8 cellular contexts compared by ENCODE assay signal in the genomic region with DNA sequence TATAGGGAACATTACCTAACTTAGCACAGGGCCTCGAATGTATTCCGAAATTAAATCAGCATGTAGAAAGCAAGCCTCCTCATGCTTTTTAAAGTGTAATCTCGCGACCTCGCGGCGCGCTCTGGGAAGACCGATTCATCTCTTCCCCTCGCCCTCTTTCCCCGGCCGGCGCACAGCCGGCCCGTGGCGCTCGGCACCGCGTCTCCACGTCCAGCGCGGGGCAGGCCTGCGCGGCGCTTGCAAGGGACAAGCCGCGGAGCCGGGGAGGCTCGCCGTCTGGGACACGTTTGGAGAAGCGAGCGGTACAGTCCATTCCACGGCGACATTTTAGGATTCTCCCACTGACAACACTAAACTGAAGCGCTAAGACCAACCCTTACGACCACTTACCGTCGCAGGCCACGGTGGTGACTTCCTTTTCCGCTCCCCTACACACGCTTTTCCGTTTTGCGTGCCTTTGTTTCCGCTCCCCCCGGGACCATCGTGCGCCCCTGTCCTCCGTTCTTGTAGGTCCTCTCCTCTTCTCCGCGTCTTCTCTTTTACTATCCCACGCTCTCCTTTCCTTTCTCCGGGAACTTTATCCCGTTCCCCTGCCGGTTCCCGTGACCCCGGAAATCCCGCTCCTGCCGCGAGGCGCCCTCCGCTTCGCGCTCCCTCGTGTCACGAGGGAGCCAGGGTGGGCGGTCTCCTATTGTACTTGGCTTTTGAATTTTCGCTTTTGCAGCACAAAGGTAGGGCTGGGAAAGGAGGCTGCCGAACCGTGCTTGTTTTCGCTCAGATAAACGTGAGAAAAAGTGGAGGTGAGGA. TPM values are rescaled to one million over a fixed set of nuclear protein-coding genes. Genes with fewer than 3 reads are reported as not detected.
DNase-seq lines count a peak whose midpoint lies in the region; ATAC-seq and TF ChIP-seq lines count a peak whose summit lies in the region.

A gene with protein sequence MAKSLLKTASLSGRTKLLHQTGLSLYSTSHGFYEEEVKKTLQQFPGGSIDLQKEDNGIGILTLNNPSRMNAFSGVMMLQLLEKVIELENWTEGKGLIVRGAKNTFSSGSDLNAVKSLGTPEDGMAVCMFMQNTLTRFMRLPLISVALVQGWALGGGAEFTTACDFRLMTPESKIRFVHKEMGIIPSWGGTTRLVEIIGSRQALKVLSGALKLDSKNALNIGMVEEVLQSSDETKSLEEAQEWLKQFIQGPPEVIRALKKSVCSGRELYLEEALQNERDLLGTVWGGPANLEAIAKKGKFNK (minus strand): TSS at position 664 of the 807 bp plus-strand sequence. CDS start 12,581 bp downstream, outside the sequence.

- intact Hi-C loops in colonic mucosa (cut with DNase I): loop anchor here (5.0 kb wide), 2 partner anchors 36 to 79 kb away; no protein-coding TSS in a partner anchor

- TF ChIP-seq CTCF in colonic mucosa (IDR thresholded peaks at IDR 0.05): no peak

- ATAC-seq in GM19023 (IDR thresholded peaks at IDR 0.05; ENCODE audit: unreplicated experiment): peak; percentile 78
- ATAC-seq in HG03175 (IDR thresholded peaks at IDR 0.05; ENCODE audit: unreplicated experiment): peak; percentile 68
- peak; percentile 89 to 90 for ATAC-seq in activated CD4-positive, CD25-positive, alpha-beta regulatory T cell treated with anti-CD3 and anti-CD28 coated beads, Interleukin-2, amount 50 U/mL, for 24 hours

- H3K27ac ChIP-seq in colonic mucosa: peak within 1 kb of the TSS; percentile 86

- H3K36me3 ChIP-seq in colonic mucosa: no peaks in the 10 kb centered on the region

- H3K9me3 ChIP-seq in colonic mucosa: no peaks in the 10 kb centered on the region

- peak within 1 kb of the TSS; percentile 52 for H3K4me3 ChIP-seq in colonic mucosa

- DNase-seq in AG08395 (ENCODE audit: low spot score): peak; percentile 71
- DNase-seq in NCI-H345 treated with DMSO at 0.1 percent for 48 hours (lab: John Stamatoyannopoulos, UW; ENCODE audit: unreplicated experiment): peak; percentile 56
- peak; percentile 70 for DNase-seq in colonic mucosa
- DNase-seq in left kidney (ENCODE audit: low read depth, low spot score): peak; percentile 89
- DNase-seq in stimulated activated CD4-positive, alpha-beta T cell treated with anti-CD3 and anti-CD28 coated beads, Interleukin-1b, Interleukin-23, amount 100 ng/mL, for 48 hours: peak; percentile 78

- H3K27me3 ChIP-seq in colonic mucosa: no peaks in the 10 kb centered on the region

- H3K9ac ChIP-seq in colonic mucosa (ENCODE audit: low read depth in 2 of 2, low read length in 2 of 2): peak within 1 kb of the TSS; percentile 77 to 88

- peaks cover 9% of the 10 kb centered on the region for H3K4me1 ChIP-seq in colonic mucosa

RNA-seq across cellular contexts. Expression of the gene that starts here (rescaled TPM):
- 100 to 1,000 TPM in 1 of 2 donors, 10 to 100 TPM in 1; 56.1 to 111 TPM for total RNA-seq in colonic mucosa

Comparison
In these comparisons a context has a peak if more than half of its experiments do, and no peak if none do; other contexts are left out.
1. Peak in every context shown above with its lines: DNase-seq, ATAC-seq, H3K4me3 ChIP-seq and H3K27ac ChIP-seq.